ENCODE assay signal across 13 cellular contexts in the genomic region with DNA sequence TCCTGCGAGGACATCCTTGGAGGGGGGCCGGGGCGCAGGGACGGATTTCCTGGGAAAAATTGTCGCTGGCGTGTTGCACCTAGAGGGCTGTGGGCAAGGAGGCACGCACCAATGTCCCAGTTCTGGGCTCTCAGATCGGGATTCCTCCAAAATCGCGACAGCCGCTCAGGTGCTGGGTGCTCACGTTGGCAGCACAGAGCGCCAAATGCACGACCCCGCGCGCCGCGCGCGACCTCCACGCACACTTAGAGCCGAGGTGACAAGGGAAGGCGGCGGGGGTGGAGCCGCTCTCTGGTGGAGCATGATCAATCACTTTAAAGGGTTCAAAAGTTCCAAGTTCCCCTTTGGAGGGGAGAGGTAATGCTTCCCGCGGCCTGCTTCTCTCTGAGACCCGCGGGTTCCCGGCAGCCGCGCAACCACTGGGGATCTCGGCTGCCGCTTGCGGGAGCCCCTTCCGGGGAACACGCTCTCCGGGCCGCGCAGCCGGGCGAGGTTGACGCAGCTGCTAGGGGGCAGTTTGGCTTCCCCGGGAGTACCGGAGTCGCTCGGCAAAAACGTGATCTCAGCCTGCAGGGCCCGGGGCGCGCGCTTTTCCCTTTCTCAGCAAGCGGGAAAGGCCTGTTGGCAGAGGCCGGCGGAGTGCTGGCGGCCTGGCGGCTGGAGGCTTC. TPM values are rescaled to one million over a fixed set of nuclear protein-coding genes. Genes with fewer than 3 reads are reported as not detected.
DNase-seq lines count a peak whose midpoint lies in the region; ATAC-seq lines count a peak whose summit lies in the region.
"Had no signal": no experiment of that assay in that cellular context is flagged by ENCODE, and none has a peak within 500 bp of the region (broad histone marks: within the 10 kb centered on the region; RNA-seq: fewer than 3 reads in every experiment).

No MANE protein-coding gene starts in this region.

- ATAC-seq in GM18520 (IDR thresholded peaks at IDR 0.05; ENCODE audit: unreplicated experiment): no peak
- ATAC-seq in GM18858 (IDR thresholded peaks at IDR 0.05; ENCODE audit: unreplicated experiment): no peak
- ATAC-seq: activated naive CD4-positive, alpha-beta T cell treated with anti-CD3 and anti-CD28 coated beads, Interleukin-2, amount 50 U/mL, for 72 hours; CD8-positive, alpha-beta T cell; foreskin keratinocyte had no signal

- peak overlapping the region; percentile 97 for H3K4me3 ChIP-seq in neuron (ENCODE audit: low read length)

- H3K36me3 ChIP-seq in neuron (ENCODE audit: insufficient read depth, low read length): no peaks in the 10 kb centered on the region
- H3K36me3 ChIP-seq: vagina had no signal

- no peaks in the 10 kb centered on the region for H3K27me3 ChIP-seq in neuron (ENCODE audit: insufficient read depth, low read length)
- H3K27me3 ChIP-seq: vagina had no signal

- peak; percentile 45 for DNase-seq in CD1c-positive myeloid dendritic cell (ENCODE audit: extremely low spot score)
- DNase-seq in MV-4-11 (lab: John Stamatoyannopoulos, UW): peak; percentile 19
- peak; percentile 47 for DNase-seq in germinal center (ENCODE audit: low spot score)
- DNase-seq in occipital lobe (lab: John Stamatoyannopoulos, UW): no peak
- DNase-seq in NCI-H2227 treated with DMSO at 0.1 percent for 48 hours (lab: John Stamatoyannopoulos, UW): no peak
- DNase-seq: foreskin keratinocyte, NCI-H2029 treated with DMSO at 0.1 percent for 48 hours had no signal

- H3K4me1 ChIP-seq in neuron (ENCODE audit: insufficient read depth, low read length): peaks cover 63% of the 10 kb centered on the region
- H3K4me1 ChIP-seq: foreskin keratinocyte had no signal

- no peak overlapping the region for H2AFZ ChIP-seq in neuron (ENCODE audit: low read depth, low read length)

- H3K9me3 ChIP-seq in neuron (ENCODE audit: low read length): no peaks in the 10 kb centered on the region
- H3K9me3 ChIP-seq: vagina had no signal

RNA-seq across cellular contexts. Expression of a gene that starts 25.4 kb away (rescaled TPM):
- total RNA-seq in occipital lobe: 9.4 TPM
- total RNA-seq: CD8-positive, alpha-beta T cell had no signal

RNA-seq across cellular contexts. Expression of a gene that starts 34.0 kb away (rescaled TPM):
- total RNA-seq in occipital lobe: 54.7 TPM

Comparison
In these comparisons a context has a peak if more than half of its experiments do, and no peak if none do; other contexts are left out.
1. DNase-seq: peak in CD1c-positive myeloid dendritic cell (single experiment), MV-4-11 (single experiment) and germinal center (single experiment); none in occipital lobe (single experiment) and NCI-H2227 treated with DMSO at 0.1 percent for 48 hours (single experiment).